ENCODE assay signal across 8 cellular contexts in the genomic region with DNA sequence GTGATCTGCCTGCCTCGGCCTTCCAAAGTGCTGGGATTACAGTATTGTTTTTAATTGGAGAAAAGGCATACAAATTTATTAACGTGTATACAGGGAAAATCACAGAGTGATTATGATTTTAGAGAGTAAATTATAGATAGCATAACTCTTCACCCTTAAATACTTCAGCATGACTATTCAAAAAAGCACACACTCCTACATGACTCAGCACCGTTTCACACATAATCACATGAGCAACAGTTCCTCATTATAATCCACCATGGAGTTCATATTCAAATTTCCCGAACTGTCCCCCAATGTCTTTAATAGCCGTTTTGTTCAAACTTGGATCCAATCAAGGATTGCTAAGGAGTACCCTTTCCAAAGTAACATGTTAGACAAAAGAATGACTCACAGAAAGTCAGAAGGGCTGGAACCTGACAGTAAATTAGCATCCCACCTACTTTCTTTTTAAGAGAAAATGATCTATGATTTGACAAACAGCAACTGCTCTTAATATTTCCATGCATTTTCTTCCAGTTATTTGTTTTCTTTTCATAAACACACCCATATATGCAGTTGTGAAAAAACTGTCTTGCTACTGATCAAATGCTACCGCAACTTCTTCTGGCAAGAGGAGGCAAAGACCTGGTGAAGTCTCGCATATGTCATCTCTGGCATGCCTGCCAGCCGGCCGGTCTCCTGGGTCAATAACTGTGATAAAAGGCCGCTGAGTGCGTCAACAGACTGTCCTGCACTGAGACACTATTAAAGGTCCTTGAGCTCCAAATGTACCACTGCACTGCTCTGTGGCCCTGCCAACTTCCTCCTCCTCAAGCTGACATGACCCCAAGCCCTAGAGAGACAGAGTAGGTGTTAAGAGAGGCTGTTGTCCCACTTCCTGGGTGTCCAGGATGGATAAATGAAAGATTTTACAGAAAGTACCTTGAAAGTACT. TPM values are rescaled to one million over a fixed set of nuclear protein-coding genes. Genes with fewer than 3 reads are reported as not detected.
DNase-seq lines count a peak whose midpoint lies in the region; ATAC-seq and TF ChIP-seq lines count a peak whose summit lies in the region.

No MANE protein-coding gene starts in this region.

- ATAC-seq in CD4-positive, alpha-beta T cell (ENCODE audit: poor library complexity), result no peak
- ATAC-seq in Right ventricle myocardium superior (ENCODE audit: poor library complexity) (peak; percentile 91), HG03139 (IDR thresholded peaks at IDR 0.05; ENCODE audit: unreplicated experiment) (no peak)

- intact Hi-C loops in CD4-positive, alpha-beta T cell (cut with DNase I, micrococcal nuclease), result no loop called here
- intact Hi-C loops in activated CD4-positive, alpha-beta memory T cell treated with anti-CD3 and anti-CD28 coated beads for 36 hours (cut with micrococcal nuclease), result no loop called here
- intact Hi-C loops in Right ventricle myocardium superior (cut with DNase I), result no loop called here

- no peaks in the 10 kb centered on the region for H3K27me3 Mint-ChIP-seq in CD4-positive, alpha-beta T cell
- no peaks in the 10 kb centered on the region for H3K27me3 Mint-ChIP-seq in activated CD4-positive, alpha-beta memory T cell treated with anti-CD3 and anti-CD28 coated beads for 36 hours

- CTCF ChIA-PET in CD4-positive, alpha-beta T cell (lab: Charles Lee), result interaction anchor here (1.3 to 2.6 kb wide), 2 partner anchors 16 to 26 kb away, joined by 3 to 8 read pairs; no protein-coding TSS in a partner anchor
- CTCF ChIA-PET in activated CD4-positive, alpha-beta memory T cell treated with anti-CD3 and anti-CD28 coated beads for 36 hours (lab: Charles Lee), result interaction anchor here (0.6 to 2.4 kb wide), 4 partner anchors 17 to 39 kb away, joined by 3 to 15 read pairs (median 4); no protein-coding TSS in a partner anchor

- TF ChIP-seq CTCF in CD4-positive, alpha-beta T cell (IDR thresholded peaks at IDR 0.05), result no peak

- H3K27ac Mint-ChIP-seq in CD4-positive, alpha-beta T cell, result peak overlapping the region; percentile 87
- H3K27ac Mint-ChIP-seq in activated CD4-positive, alpha-beta memory T cell treated with anti-CD3 and anti-CD28 coated beads for 36 hours, result peak overlapping the region; percentile 89

- H3K27ac ChIP-seq in CD4-positive, alpha-beta T cell (ENCODE audit: low read depth, low read length), result no peak overlapping the region
- H3K27ac ChIP-seq in HUES6 (ENCODE audit: low read depth, low read length), result peak overlapping the region; percentile 59
- peak overlapping the region in 17 of 21 experiments; percentile 11 to 82 (median 47) for H3K27ac ChIP-seq in skin epidermis

- no peaks in the 10 kb centered on the region for H3K9me3 ChIP-seq in CD4-positive, alpha-beta T cell (ENCODE audit: control insufficient read depth, low read length)
- no peaks in the 10 kb centered on the region for H3K9me3 ChIP-seq in HUES6 (ENCODE audit: control insufficient read depth, insufficient read depth, low read depth, low read length)

- DNase-seq in CD4-positive, alpha-beta T cell, result no peak
- DNase-seq in activated CD4-positive, alpha-beta memory T cell treated with anti-CD3 and anti-CD28 coated beads for 36 hours, result no peak
- DNase-seq in Right ventricle myocardium superior, result peak; percentile 89
- no peak for DNase-seq in ecto neural progenitor cell (ENCODE audit: low spot score)
- DNase-seq in LoVo (ENCODE audit: low spot score), result no peak

- H3K36me3 Mint-ChIP-seq in CD4-positive, alpha-beta T cell (ENCODE audit: low read depth), result peaks cover 17% of the 10 kb centered on the region
- peaks cover 9% of the 10 kb centered on the region for H3K36me3 Mint-ChIP-seq in activated CD4-positive, alpha-beta memory T cell treated with anti-CD3 and anti-CD28 coated beads for 36 hours

- no peaks in the 10 kb centered on the region for H3K9me3 Mint-ChIP-seq in CD4-positive, alpha-beta T cell
- no peaks in the 10 kb centered on the region for H3K9me3 Mint-ChIP-seq in activated CD4-positive, alpha-beta memory T cell treated with anti-CD3 and anti-CD28 coated beads for 36 hours

- POLR2A ChIA-PET in CD4-positive, alpha-beta T cell (lab: Charles Lee), result interaction anchor here (0.7 to 2.0 kb wide), 4 partner anchors 22 to 244 kb away, joined by 3 to 4 read pairs (median 3); no protein-coding TSS in a partner anchor
- POLR2A ChIA-PET in activated CD4-positive, alpha-beta memory T cell treated with anti-CD3 and anti-CD28 coated beads for 36 hours (lab: Charles Lee), result interaction anchor here (1.1 to 4.4 kb wide), 7 partner anchors 11 to 40 kb away, joined by 3 to 30 read pairs (median 20); no protein-coding TSS in a partner anchor

- H3K4me1 Mint-ChIP-seq in CD4-positive, alpha-beta T cell (ENCODE audit: low read depth), result peaks cover 90% of the 10 kb centered on the region
- peaks cover 93% of the 10 kb centered on the region for H3K4me1 Mint-ChIP-seq in activated CD4-positive, alpha-beta memory T cell treated with anti-CD3 and anti-CD28 coated beads for 36 hours (ENCODE audit: low read depth)

- no peak overlapping the region for H3K9ac ChIP-seq in HUES6 (ENCODE audit: low read length)

- peak overlapping the region; percentile 17 for H3K4me3 Mint-ChIP-seq in CD4-positive, alpha-beta T cell
- peak overlapping the region; percentile 42 for H3K4me3 Mint-ChIP-seq in activated CD4-positive, alpha-beta memory T cell treated with anti-CD3 and anti-CD28 coated beads for 36 hours

- H3K4me3 ChIP-seq in HUES6 (ENCODE audit: low read depth, low read length) (no peak overlapping the region), skin epidermis (peak overlapping the region in 1 of 7 experiments; percentile 1)

- H3K27me3 ChIP-seq in CD4-positive, alpha-beta T cell (ENCODE audit: control insufficient read depth, insufficient read depth, low read length), result no peaks in the 10 kb centered on the region
- H3K27me3 ChIP-seq in HUES6 (ENCODE audit: control insufficient read depth, insufficient read depth, low read length), result no peaks in the 10 kb centered on the region

- H3K4me1 ChIP-seq in HUES6 (ENCODE audit: control insufficient read depth, insufficient read depth, low read length), result peaks cover 75% of the 10 kb centered on the region

- no peaks in the 10 kb centered on the region for H3K36me3 ChIP-seq in HUES6 (ENCODE audit: control insufficient read depth, insufficient read depth, low read length)

RNA-seq across cellular contexts. Expression of gene RAPGEF1, which starts 31.9 kb away (rescaled TPM):
- total RNA-seq in CD4-positive, alpha-beta T cell, result 100 to 1,000 TPM; 130 to 134 TPM
- 10 to 100 TPM; 91.9 to 92.3 TPM for total RNA-seq in activated CD4-positive, alpha-beta memory T cell treated with anti-CD3 and anti-CD28 coated beads for 36 hours
- total RNA-seq in Right ventricle myocardium superior, result 119 TPM
